19 cellular contexts compared by ENCODE assay signal in the genomic region with DNA sequence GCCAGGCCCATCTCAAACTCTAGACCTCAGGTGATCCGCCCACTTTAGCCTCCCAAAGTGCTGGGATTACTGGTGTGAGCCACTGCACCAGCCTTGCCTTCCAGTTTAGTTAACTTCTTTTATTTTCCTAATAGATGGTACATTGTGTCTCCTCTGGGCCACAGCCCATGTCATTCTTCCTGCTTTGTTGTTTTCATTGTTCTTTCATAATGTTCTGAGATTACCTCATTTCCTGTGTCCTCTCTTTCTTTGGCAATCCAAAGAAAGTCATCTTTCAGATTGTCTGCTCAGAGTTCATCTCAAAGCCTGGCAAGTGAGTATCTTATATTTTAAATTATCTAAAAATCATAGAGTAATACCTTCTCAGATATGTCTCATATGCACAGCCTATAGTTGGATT. TPM values are rescaled to one million over a fixed set of nuclear protein-coding genes. Genes with fewer than 3 reads are reported as not detected.
DNase-seq lines count a peak whose midpoint lies in the region; ATAC-seq and TF ChIP-seq lines count a peak whose summit lies in the region.
"Had no signal": no experiment of that assay in that cellular context is flagged by ENCODE, and none has a peak within 500 bp of the region (broad histone marks: within the 10 kb centered on the region; RNA-seq: fewer than 3 reads in every experiment).

A gene (plus strand): TSS at position 270 of the 400 bp plus-strand sequence. CDS start 3,346 bp downstream, outside the sequence.

- WGBS in endodermal cell (ENCODE audit: insufficient coverage in 1 of 2, insufficient read length in 1 of 2), 2 experiments = 89 to 100% methylated on average over 1 of the region's 1 CpG

- POLR2A ChIA-PET in activated CD8-positive, alpha-beta T cell treated with anti-CD3 and anti-CD28 coated beads for 36 hours (lab: Charles Lee) = no interaction called here

- peaks cover 17% of the 10 kb centered on the region for H3K4me1 Mint-ChIP-seq in activated CD8-positive, alpha-beta T cell treated with anti-CD3 and anti-CD28 coated beads for 36 hours (ENCODE audit: low read depth)
- no peaks in the 10 kb centered on the region for H3K4me1 Mint-ChIP-seq in endodermal cell
- H3K4me1 Mint-ChIP-seq in type B pancreatic cell (ENCODE audit: unreplicated experiment) = peaks cover 4% of the 10 kb centered on the region

- H3K4me3 ChIP-seq in BLaER1 treated with 17β-estradiol and CSF1 and Interleukin-3, amounts not matched to agents 10 nM and 100 nM = peak within 1 kb of the TSS in 2 of 10 experiments; percentile 9 to 43; a peak in 2 of 20 replicates
- no peak within 1 kb of the TSS for H3K4me3 ChIP-seq in endodermal cell (ENCODE audit: low read length)
- H3K4me3 ChIP-seq: ascending aorta, dorsolateral prefrontal cortex, lung had no signal

- no peaks in the 10 kb centered on the region for H3K27me3 Mint-ChIP-seq in activated CD8-positive, alpha-beta T cell treated with anti-CD3 and anti-CD28 coated beads for 36 hours
- H3K27me3 Mint-ChIP-seq in endodermal cell (ENCODE audit: insufficient read depth) (peaks cover under 1% of the 10 kb centered on the region), type B pancreatic cell (no peaks in the 10 kb centered on the region)

- intact Hi-C loops in activated CD8-positive, alpha-beta T cell treated with anti-CD3 and anti-CD28 coated beads for 36 hours (cut with micrococcal nuclease) = no loop called here

- no peaks in the 10 kb centered on the region for H3K27me3 ChIP-seq in BLaER1 treated with 17β-estradiol and CSF1 and Interleukin-3, amounts not matched to agents 10 nM and 100 nM
- no peaks in the 10 kb centered on the region for H3K27me3 ChIP-seq in endodermal cell (ENCODE audit: control insufficient read depth, insufficient read depth, low read length, poor library complexity, severe bottlenecking)
- H3K27me3 ChIP-seq: ascending aorta, dorsolateral prefrontal cortex, foreskin keratinocyte had no signal

- H3K36me3 ChIP-seq in BLaER1 treated with 17β-estradiol and CSF1 and Interleukin-3, amounts not matched to agents 10 nM and 100 nM = peaks cover 0 to 5% (median 0%) of the 10 kb centered on the region in 11 experiments; a peak in 2 of 22 replicates
- H3K36me3 ChIP-seq in endodermal cell (ENCODE audit: control insufficient read depth, insufficient read depth, low read length) = no peaks in the 10 kb centered on the region
- H3K36me3 ChIP-seq: ascending aorta had no signal

- no peak for TF ChIP-seq CTCF in activated CD8-positive, alpha-beta T cell treated with anti-CD3 and anti-CD28 coated beads for 36 hours (IDR thresholded peaks at IDR 0.05)
- TF ChIP-seq CTCF in endodermal cell (conservative IDR thresholded peaks at IDR 0.05) (no peak), type B pancreatic cell (conservative IDR thresholded peaks at IDR 0.05) (no peak)

- CTCF ChIA-PET in activated CD8-positive, alpha-beta T cell treated with anti-CD3 and anti-CD28 coated beads for 36 hours (lab: Charles Lee) = no interaction called here

- H3K4me1 ChIP-seq in BLaER1 treated with 17β-estradiol and CSF1 and Interleukin-3, amounts not matched to agents 10 nM and 100 nM = peaks cover 22 to 61% (median 33%) of the 10 kb centered on the region in 10 experiments
- no peaks in the 10 kb centered on the region for H3K4me1 ChIP-seq in endodermal cell (ENCODE audit: control insufficient read depth, insufficient read depth, low read length)

- peaks cover 23 to 47% (median 44%) of the 10 kb centered on the region in 11 experiments for H3K9me3 ChIP-seq in BLaER1 treated with 17β-estradiol and CSF1 and Interleukin-3, amounts not matched to agents 10 nM and 100 nM (replicated peaks in 1 of 11)
- no peaks in the 10 kb centered on the region for H3K9me3 ChIP-seq in endodermal cell (ENCODE audit: control insufficient read depth, low read length)
- H3K9me3 ChIP-seq: ascending aorta had no signal

- peak within 1 kb of the TSS in 9 of 11 experiments; percentile 3 to 47 (median 33); a peak in 10 of 22 replicates for H3K4me2 ChIP-seq in BLaER1 treated with 17β-estradiol and CSF1 and Interleukin-3, amounts not matched to agents 10 nM and 100 nM

- H4K20me1 ChIP-seq in BLaER1 treated with 17β-estradiol and CSF1 and Interleukin-3, amounts not matched to agents 10 nM and 100 nM = no peaks in the 10 kb centered on the region

- peaks cover 2% of the 10 kb centered on the region for H3K9me3 Mint-ChIP-seq in activated CD8-positive, alpha-beta T cell treated with anti-CD3 and anti-CD28 coated beads for 36 hours
- H3K9me3 Mint-ChIP-seq in endodermal cell (peaks cover 4% of the 10 kb centered on the region), type B pancreatic cell (peaks cover 4% of the 10 kb centered on the region)

- peak; percentile 6 for DNase-seq in GM04503 (ENCODE audit: low read depth)
- peak; percentile 8 for DNase-seq in activated CD8-positive, alpha-beta T cell treated with anti-CD3 and anti-CD28 coated beads for 36 hours
- peak; percentile 52 for DNase-seq in fibroblast of gingiva (ENCODE audit: low read depth)
- no peak for DNase-seq in SK-N-DZ (ENCODE audit: low spot score)
- DNase-seq in endodermal cell = no peak
- DNase-seq in type B pancreatic cell (ENCODE audit: extremely low spot score, unreplicated experiment) = no peak
- DNase-seq: CD4-positive, alpha-beta memory T cell; dorsolateral prefrontal cortex; foreskin keratinocyte; MM.1S; NCI-H774; SHP77 treated with DMSO at 0.1 percent for 48 hours had no signal

- no peak within 1 kb of the TSS for H3K9ac ChIP-seq in BLaER1 treated with 17β-estradiol and CSF1 and Interleukin-3, amounts not matched to agents 10 nM and 100 nM
- H3K9ac ChIP-seq in endodermal cell (ENCODE audit: extremely low read depth, low read length, poor library complexity, severe bottlenecking) = no peak within 1 kb of the TSS

- H3K4me3 Mint-ChIP-seq in activated CD8-positive, alpha-beta T cell treated with anti-CD3 and anti-CD28 coated beads for 36 hours = no peak within 1 kb of the TSS
- no peak within 1 kb of the TSS for H3K4me3 Mint-ChIP-seq in endodermal cell
- no peak within 1 kb of the TSS for H3K4me3 Mint-ChIP-seq in type B pancreatic cell
- H3K4me3 Mint-ChIP-seq: CD4-positive, alpha-beta memory T cell; neural crest cell had no signal

- ATAC-seq in activated CD8-positive, alpha-beta T cell treated with anti-CD3 and anti-CD28 coated beads for 36 hours = peak; percentile 27
- no peak for ATAC-seq in HG03342 (IDR thresholded peaks at IDR 0.05; ENCODE audit: unreplicated experiment)
- ATAC-seq: foreskin keratinocyte had no signal

- H3K27ac Mint-ChIP-seq in activated CD8-positive, alpha-beta T cell treated with anti-CD3 and anti-CD28 coated beads for 36 hours = peak within 1 kb of the TSS; percentile 81
- H3K27ac Mint-ChIP-seq in endodermal cell (no peak within 1 kb of the TSS), type B pancreatic cell (no peak within 1 kb of the TSS)

- H3K27ac ChIP-seq in BLaER1 treated with 17β-estradiol and CSF1 and Interleukin-3, amounts not matched to agents 10 nM and 100 nM = peak within 1 kb of the TSS in 6 of 11 experiments; percentile 3 to 45 (median 24); a peak in 6 of 22 replicates
- no peak within 1 kb of the TSS for H3K27ac ChIP-seq in endodermal cell (ENCODE audit: low read depth, low read length)
- H3K27ac ChIP-seq: ascending aorta, dorsolateral prefrontal cortex, foreskin keratinocyte had no signal

- H3K36me3 Mint-ChIP-seq in activated CD8-positive, alpha-beta T cell treated with anti-CD3 and anti-CD28 coated beads for 36 hours (ENCODE audit: low read depth) = peaks cover 2% of the 10 kb centered on the region
- H3K36me3 Mint-ChIP-seq in endodermal cell (ENCODE audit: low read depth) (no peaks in the 10 kb centered on the region), type B pancreatic cell (no peaks in the 10 kb centered on the region)
- H3K36me3 Mint-ChIP-seq: CD4-positive, alpha-beta memory T cell had no signal

RNA-seq across cellular contexts. Expression of the gene that starts here (rescaled TPM):
- under 1 TPM; 0.32 to 0.63 TPM for total RNA-seq in activated CD8-positive, alpha-beta T cell treated with anti-CD3 and anti-CD28 coated beads for 36 hours
- not detected in 2 replicates for polyA plus RNA-seq in SK-N-DZ (2014; cell fraction: cytosol; rRNA removed)
- polyA plus RNA-seq in SK-N-DZ (2014; cell fraction: nucleus; rRNA removed) = not detected in 2 replicates
- total RNA-seq in endodermal cell (not detected), type B pancreatic cell (ENCODE audit: low replicate concordance) (not detected in 2 replicates)
- not detected for polyA plus RNA-seq in endodermal cell (2013, experiment 1 of 2)
- polyA plus RNA-seq in endodermal cell (2013, experiment 2 of 2) = not detected
- total RNA-seq: CD4-positive, alpha-beta memory T cell; foreskin keratinocyte; G401; neural crest cell; ureter had no signal

Comparison
In these comparisons a context has a peak if more than half of its experiments do, and no peak if none do; other contexts are left out.
1. Peak in DNase-seq and ATAC-seq in activated CD8-positive, alpha-beta T cell treated with anti-CD3 and anti-CD28 coated beads for 36 hours; RNA of the gene not detected or under 1 TPM.
2. DNase-seq: peak in GM04503 (single experiment) and fibroblast of gingiva (single experiment); none in SK-N-DZ (single experiment), endodermal cell (single experiment) and type B pancreatic cell (single experiment).